Comparison of ENCODE assay signal across 1 cellular context in the genomic region with DNA sequence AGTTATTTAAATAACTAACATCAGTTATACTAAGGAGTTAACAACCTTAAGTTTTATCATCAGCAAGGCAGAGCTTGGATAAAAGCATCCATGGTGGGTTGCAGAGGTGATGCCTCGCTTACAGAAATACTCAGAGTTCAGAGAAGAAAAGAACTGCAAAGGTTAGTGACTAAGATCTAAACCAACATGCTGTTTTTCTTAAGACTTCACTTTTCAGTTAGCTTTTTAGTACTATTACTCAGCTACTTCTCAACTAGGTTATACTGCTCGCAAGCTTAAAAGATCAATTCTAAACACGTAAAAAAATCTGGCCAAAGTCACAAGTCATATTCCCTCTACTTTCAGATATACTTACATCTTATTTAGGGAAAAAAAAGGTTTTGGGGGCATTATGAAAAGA.
TF ChIP-seq lines count a peak whose summit lies in the region.

No MANE protein-coding gene starts in this region.

TF ChIP-seq in GM12878, 131 proteins besides CTCF, POLR2A, EP300 and RAD21:
- TF ChIP-seq CEBPB (IDR thresholded peaks at IDR 0.05; ENCODE audit: borderline replicate concordance in 1 of 2, low read depth in 2 of 2, low read length in 2 of 2) (0 out of 4 replicates have a peak, but pooled peaks of 1 of the 2 experiments have one; percentile 10), FOXM1 (IDR thresholded peaks at IDR 0.05; ENCODE audit: low read depth, low read length) (no peak), RB1 (IDR thresholded peaks at IDR 0.05; ENCODE audit: borderline replicate concordance) (no peak), BACH1 (IDR thresholded peaks at IDR 0.05; ENCODE audit: borderline replicate concordance) (no peak), STAT3 (IDR thresholded peaks at IDR 0.05; ENCODE audit: low read depth, low read length) (no peak), HDAC6 (IDR thresholded peaks at IDR 0.05; ENCODE audit: unreplicated experiment) (no peak), GABPA (IDR thresholded peaks at IDR 0.05; ENCODE audit: low read depth) (no peak), NRF1 (conservative IDR thresholded peaks at IDR 0.05; ENCODE audit: low read depth, low read length) (no peak), EGR1 (IDR thresholded peaks at IDR 0.05; ENCODE audit: borderline replicate concordance in 1 of 2, low read depth in 2 of 2, low read length in 2 of 2) (no peak), JUNB (IDR thresholded peaks at IDR 0.05) (peak; percentile 51), ZNF384 (IDR thresholded peaks at IDR 0.05; ENCODE audit: borderline replicate concordance, low read depth, low read length) (no peak), SMARCA5 (IDR thresholded peaks at IDR 0.05) (no peak), YY1 (IDR thresholded peaks at IDR 0.05; ENCODE audit: low read depth, low read length) (no peak), MYC (IDR thresholded peaks at IDR 0.05; ENCODE audit: insufficient read depth, insufficient read length, insufficient replicate concordance, low read length, severe bottlenecking) (no peak), RUNX3 (IDR thresholded peaks at IDR 0.05; ENCODE audit: low read length) (peak; percentile 20; the same call in 1 of the 2 replicates), NFIC (IDR thresholded peaks at IDR 0.05; ENCODE audit: low read depth, low read length) (peak; percentile 20; the same call in 1 of the 2 replicates), RELA (IDR thresholded peaks at IDR 0.05; ENCODE audit: borderline replicate concordance, partially characterized antibody) (no peak), YBX1 (IDR thresholded peaks at IDR 0.05) (no peak)
- TF ChIP-seq, protein P1, sequence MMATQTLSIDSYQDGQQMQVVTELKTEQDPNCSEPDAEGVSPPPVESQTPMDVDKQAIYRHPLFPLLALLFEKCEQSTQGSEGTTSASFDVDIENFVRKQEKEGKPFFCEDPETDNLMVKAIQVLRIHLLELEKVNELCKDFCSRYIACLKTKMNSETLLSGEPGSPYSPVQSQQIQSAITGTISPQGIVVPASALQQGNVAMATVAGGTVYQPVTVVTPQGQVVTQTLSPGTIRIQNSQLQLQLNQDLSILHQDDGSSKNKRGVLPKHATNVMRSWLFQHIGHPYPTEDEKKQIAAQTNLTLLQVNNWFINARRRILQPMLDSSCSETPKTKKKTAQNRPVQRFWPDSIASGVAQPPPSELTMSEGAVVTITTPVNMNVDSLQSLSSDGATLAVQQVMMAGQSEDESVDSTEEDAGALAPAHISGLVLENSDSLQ (IDR thresholded peaks at IDR 0.05), result no peak
- TF ChIP-seq, protein P2, sequence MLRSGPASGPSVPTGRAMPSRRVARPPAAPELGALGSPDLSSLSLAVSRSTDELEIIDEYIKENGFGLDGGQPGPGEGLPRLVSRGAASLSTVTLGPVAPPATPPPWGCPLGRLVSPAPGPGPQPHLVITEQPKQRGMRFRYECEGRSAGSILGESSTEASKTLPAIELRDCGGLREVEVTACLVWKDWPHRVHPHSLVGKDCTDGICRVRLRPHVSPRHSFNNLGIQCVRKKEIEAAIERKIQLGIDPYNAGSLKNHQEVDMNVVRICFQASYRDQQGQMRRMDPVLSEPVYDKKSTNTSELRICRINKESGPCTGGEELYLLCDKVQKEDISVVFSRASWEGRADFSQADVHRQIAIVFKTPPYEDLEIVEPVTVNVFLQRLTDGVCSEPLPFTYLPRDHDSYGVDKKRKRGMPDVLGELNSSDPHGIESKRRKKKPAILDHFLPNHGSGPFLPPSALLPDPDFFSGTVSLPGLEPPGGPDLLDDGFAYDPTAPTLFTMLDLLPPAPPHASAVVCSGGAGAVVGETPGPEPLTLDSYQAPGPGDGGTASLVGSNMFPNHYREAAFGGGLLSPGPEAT (IDR thresholded peaks at IDR 0.05; ENCODE audit: low read depth), result no peak
- TF ChIP-seq, protein P3, sequence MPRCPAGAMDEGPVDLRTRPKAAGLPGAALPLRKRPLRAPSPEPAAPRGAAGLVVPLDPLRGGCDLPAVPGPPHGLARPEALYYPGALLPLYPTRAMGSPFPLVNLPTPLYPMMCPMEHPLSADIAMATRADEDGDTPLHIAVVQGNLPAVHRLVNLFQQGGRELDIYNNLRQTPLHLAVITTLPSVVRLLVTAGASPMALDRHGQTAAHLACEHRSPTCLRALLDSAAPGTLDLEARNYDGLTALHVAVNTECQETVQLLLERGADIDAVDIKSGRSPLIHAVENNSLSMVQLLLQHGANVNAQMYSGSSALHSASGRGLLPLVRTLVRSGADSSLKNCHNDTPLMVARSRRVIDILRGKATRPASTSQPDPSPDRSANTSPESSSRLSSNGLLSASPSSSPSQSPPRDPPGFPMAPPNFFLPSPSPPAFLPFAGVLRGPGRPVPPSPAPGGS (IDR thresholded peaks at IDR 0.05; ENCODE audit: borderline replicate concordance, insufficient read depth, low read depth, low read length, poor library complexity, severe bottlenecking), result no peak
- TF ChIP-seq, protein P4, sequence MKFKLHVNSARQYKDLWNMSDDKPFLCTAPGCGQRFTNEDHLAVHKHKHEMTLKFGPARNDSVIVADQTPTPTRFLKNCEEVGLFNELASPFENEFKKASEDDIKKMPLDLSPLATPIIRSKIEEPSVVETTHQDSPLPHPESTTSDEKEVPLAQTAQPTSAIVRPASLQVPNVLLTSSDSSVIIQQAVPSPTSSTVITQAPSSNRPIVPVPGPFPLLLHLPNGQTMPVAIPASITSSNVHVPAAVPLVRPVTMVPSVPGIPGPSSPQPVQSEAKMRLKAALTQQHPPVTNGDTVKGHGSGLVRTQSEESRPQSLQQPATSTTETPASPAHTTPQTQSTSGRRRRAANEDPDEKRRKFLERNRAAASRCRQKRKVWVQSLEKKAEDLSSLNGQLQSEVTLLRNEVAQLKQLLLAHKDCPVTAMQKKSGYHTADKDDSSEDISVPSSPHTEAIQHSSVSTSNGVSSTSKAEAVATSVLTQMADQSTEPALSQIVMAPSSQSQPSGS (IDR thresholded peaks at IDR 0.05; ENCODE audit: low read length), result no peak
- TF ChIP-seq, protein P5, sequence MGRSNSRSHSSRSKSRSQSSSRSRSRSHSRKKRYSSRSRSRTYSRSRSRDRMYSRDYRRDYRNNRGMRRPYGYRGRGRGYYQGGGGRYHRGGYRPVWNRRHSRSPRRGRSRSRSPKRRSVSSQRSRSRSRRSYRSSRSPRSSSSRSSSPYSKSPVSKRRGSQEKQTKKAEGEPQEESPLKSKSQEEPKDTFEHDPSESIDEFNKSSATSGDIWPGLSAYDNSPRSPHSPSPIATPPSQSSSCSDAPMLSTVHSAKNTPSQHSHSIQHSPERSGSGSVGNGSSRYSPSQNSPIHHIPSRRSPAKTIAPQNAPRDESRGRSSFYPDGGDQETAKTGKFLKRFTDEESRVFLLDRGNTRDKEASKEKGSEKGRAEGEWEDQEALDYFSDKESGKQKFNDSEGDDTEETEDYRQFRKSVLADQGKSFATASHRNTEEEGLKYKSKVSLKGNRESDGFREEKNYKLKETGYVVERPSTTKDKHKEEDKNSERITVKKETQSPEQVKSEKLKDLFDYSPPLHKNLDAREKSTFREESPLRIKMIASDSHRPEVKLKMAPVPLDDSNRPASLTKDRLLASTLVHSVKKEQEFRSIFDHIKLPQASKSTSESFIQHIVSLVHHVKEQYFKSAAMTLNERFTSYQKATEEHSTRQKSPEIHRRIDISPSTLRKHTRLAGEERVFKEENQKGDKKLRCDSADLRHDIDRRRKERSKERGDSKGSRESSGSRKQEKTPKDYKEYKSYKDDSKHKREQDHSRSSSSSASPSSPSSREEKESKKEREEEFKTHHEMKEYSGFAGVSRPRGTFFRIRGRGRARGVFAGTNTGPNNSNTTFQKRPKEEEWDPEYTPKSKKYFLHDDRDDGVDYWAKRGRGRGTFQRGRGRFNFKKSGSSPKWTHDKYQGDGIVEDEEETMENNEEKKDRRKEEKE (IDR thresholded peaks at IDR 0.05), result no peak
- TF ChIP-seq, protein P6, sequence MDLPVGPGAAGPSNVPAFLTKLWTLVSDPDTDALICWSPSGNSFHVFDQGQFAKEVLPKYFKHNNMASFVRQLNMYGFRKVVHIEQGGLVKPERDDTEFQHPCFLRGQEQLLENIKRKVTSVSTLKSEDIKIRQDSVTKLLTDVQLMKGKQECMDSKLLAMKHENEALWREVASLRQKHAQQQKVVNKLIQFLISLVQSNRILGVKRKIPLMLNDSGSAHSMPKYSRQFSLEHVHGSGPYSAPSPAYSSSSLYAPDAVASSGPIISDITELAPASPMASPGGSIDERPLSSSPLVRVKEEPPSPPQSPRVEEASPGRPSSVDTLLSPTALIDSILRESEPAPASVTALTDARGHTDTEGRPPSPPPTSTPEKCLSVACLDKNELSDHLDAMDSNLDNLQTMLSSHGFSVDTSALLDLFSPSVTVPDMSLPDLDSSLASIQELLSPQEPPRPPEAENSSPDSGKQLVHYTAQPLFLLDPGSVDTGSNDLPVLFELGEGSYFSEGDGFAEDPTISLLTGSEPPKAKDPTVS (IDR thresholded peaks at IDR 0.05; ENCODE audit: low read depth, low read length), result no peak
- TF ChIP-seq, protein P7, sequence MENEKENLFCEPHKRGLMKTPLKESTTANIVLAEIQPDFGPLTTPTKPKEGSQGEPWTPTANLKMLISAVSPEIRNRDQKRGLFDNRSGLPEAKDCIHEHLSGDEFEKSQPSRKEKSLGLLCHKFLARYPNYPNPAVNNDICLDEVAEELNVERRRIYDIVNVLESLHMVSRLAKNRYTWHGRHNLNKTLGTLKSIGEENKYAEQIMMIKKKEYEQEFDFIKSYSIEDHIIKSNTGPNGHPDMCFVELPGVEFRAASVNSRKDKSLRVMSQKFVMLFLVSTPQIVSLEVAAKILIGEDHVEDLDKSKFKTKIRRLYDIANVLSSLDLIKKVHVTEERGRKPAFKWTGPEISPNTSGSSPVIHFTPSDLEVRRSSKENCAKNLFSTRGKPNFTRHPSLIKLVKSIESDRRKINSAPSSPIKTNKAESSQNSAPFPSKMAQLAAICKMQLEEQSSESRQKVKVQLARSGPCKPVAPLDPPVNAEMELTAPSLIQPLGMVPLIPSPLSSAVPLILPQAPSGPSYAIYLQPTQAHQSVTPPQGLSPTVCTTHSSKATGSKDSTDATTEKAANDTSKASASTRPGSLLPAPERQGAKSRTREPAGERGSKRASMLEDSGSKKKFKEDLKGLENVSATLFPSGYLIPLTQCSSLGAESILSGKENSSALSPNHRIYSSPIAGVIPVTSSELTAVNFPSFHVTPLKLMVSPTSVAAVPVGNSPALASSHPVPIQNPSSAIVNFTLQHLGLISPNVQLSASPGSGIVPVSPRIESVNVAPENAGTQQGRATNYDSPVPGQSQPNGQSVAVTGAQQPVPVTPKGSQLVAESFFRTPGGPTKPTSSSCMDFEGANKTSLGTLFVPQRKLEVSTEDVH (IDR thresholded peaks at IDR 0.05; ENCODE audit: low read depth, partially characterized antibody), result no peak
